ENCODE assay signal across 1 cellular context in the genomic region with DNA sequence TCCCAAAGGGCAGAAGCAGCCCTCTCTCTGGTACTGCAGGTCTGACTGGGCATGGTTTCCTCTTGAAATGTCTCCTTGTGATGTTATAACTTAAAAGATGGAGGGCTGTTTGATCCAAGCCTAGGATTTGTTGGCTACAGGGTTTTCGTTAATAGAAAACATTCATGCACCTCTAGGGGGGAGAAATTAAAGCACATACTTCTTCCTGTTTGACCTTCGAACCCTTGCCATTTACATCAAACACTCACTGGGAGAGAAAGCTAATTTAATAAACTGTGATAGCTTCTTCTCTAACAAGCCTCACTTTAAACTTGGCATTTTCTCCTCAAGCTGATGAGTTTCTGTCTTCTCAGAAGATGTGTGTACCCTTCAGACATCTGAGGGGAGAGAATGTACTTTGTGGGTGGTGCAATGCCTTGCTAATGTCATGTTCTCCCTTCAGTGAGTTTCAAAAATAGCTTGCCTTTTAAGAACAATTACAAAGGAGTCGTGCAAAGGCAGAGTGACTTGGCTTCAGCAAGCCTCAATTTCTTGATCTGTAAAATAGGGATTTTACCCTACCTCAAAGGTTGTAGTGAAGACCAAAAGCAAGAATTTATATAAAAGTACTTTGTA.
TF ChIP-seq lines count a peak whose summit lies in the region.

No MANE protein-coding gene starts in this region.

TF ChIP-seq in WTC11, 78 proteins besides CTCF, POLR2A, EP300 and RAD21 (continued from another document):
- TF ChIP-seq ERG (CRISPR knock-in tag; IDR thresholded peaks at IDR 0.05) (no peak), TCF7 (CRISPR knock-in tag; IDR thresholded peaks at IDR 0.05; ENCODE audit: low read depth) (no peak), ZNF121 (CRISPR knock-in tag; IDR thresholded peaks at IDR 0.05) (no peak), MLX (CRISPR knock-in tag; IDR thresholded peaks at IDR 0.05) (no peak), SP1 (CRISPR knock-in tag; conservative IDR thresholded peaks at IDR 0.05) (no peak)
- TF ChIP-seq, protein P1, sequence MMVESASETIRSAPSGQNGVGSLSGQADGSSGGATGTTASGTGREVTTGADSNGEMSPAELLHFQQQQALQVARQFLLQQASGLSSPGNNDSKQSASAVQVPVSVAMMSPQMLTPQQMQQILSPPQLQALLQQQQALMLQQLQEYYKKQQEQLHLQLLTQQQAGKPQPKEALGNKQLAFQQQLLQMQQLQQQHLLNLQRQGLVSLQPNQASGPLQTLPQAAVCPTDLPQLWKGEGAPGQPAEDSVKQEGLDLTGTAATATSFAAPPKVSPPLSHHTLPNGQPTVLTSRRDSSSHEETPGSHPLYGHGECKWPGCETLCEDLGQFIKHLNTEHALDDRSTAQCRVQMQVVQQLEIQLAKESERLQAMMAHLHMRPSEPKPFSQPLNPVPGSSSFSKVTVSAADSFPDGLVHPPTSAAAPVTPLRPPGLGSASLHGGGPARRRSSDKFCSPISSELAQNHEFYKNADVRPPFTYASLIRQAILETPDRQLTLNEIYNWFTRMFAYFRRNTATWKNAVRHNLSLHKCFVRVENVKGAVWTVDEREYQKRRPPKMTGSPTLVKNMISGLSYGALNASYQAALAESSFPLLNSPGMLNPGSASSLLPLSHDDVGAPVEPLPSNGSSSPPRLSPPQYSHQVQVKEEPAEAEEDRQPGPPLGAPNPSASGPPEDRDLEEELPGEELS (CRISPR knock-in tag; IDR thresholded peaks at IDR 0.05) = no peak
- TF ChIP-seq, protein P2, sequence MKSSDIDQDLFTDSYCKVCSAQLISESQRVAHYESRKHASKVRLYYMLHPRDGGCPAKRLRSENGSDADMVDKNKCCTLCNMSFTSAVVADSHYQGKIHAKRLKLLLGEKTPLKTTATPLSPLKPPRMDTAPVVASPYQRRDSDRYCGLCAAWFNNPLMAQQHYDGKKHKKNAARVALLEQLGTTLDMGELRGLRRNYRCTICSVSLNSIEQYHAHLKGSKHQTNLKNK (CRISPR knock-in tag; IDR thresholded peaks at IDR 0.05) = no peak
- TF ChIP-seq, protein P3, sequence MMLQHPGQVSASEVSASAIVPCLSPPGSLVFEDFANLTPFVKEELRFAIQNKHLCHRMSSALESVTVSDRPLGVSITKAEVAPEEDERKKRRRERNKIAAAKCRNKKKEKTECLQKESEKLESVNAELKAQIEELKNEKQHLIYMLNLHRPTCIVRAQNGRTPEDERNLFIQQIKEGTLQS (CRISPR knock-in tag; conservative IDR thresholded peaks at IDR 0.05) = no peak
